Comparison of ENCODE assay signal across 22 cellular contexts in the genomic region with DNA sequence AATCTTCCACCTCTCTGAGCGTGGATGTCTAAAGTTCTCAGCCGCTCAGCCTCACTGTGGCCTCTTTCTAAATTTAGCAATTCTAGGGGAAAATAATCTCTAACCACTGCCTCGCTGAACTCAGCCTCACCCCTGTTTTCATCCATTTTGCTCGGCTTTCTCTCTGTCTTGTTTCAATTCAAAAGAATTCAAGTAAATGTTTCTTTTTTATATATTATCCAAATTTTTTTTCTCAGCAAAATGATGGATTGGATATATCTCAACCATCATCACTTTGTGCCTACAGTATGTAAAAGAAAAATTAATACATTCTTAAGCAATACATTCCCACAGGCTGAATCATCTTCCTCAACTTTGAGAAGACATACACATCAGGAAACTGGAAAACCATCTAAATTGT.
A peak's percentile ranks its signal among the peaks of the same experiment; 100 is the strongest.
DNase-seq lines count a peak whose midpoint lies in the region; TF ChIP-seq lines count a peak whose summit lies in the region.
"Had no signal": no experiment of that assay in that cellular context is flagged by ENCODE, and none has a peak within 500 bp of the region (broad histone marks: within the 10 kb centered on the region; RNA-seq: fewer than 3 reads in every experiment).

No MANE protein-coding gene starts in this region.

- H3K4me3 ChIP-seq in brain microvascular endothelial cell (ENCODE audit: low read depth, low read length) (no peak overlapping the region), foreskin fibroblast (ENCODE audit: low read depth in 1 of 2, low read length in 2 of 2) (no peak overlapping the region)
- H3K4me3 ChIP-seq: dorsolateral prefrontal cortex, suprapubic skin had no signal

- H3K36me3 ChIP-seq in brain microvascular endothelial cell (replicated peaks): no peaks in the 10 kb centered on the region
- H3K36me3 ChIP-seq: suprapubic skin had no signal

- TF ChIP-seq CTCF in brain microvascular endothelial cell (IDR thresholded peaks at IDR 0.05; ENCODE audit: low read depth, low read length, missing control alignments): no peak
- TF ChIP-seq CTCF in foreskin fibroblast (IDR thresholded peaks at IDR 0.05; ENCODE audit: low read depth, low read length): no peak
- TF ChIP-seq CTCF in RWPE1 (conservative IDR thresholded peaks at IDR 0.05; ENCODE audit: low read depth): no peak
- no peak for TF ChIP-seq CTCF in GM10266 (IDR thresholded peaks at IDR 0.05; ENCODE audit: control insufficient read depth, insufficient read depth, low read depth, missing control alignments)

- H3K27ac ChIP-seq in brain microvascular endothelial cell: peak overlapping the region; percentile 80
- H3K27ac ChIP-seq in RWPE1: no peak overlapping the region
- H3K27ac ChIP-seq: dorsolateral prefrontal cortex, epithelial cell of prostate, suprapubic skin had no signal

- DNase-seq in AG20443 (ENCODE audit: low spot score) (peak; percentile 16), NCI-H226 (peak; percentile 78), brain microvascular endothelial cell (peak; percentile 58), foreskin fibroblast (peak; percentile 35 to 67), RWPE1 (ENCODE audit: low spot score) (no peak), NCI-H1048 (lab: John Stamatoyannopoulos, UW) (no peak), GM10266 (ENCODE audit: extremely low spot score) (no peak), KG1 (lab: John Stamatoyannopoulos, UW) (no peak)
- DNase-seq: ACHN; activated CD4-positive, alpha-beta T cell treated with anti-CD3 and anti-CD28 coated beads for 36 hours; activated naive CD8-positive, alpha-beta T cell treated with anti-CD3 and anti-CD28 coated beads, Interleukin-2, amount 50 U/mL, for 24 hours; caudate nucleus; CD4-positive, CD25-positive, alpha-beta regulatory T cell; DMS153; dorsolateral prefrontal cortex; H7; left colon; NCI-H2107; NCI-H524; posterior cingulate gyrus had no signal

- CTCF ChIA-PET in RWPE1 (lab: Yijun Ruan, JAX): no interaction called here

- POLR2A ChIA-PET in RWPE1 (lab: Yijun Ruan, JAX; ENCODE audit: low non-redundant PET): no interaction called here

- in situ Hi-C loops in brain microvascular endothelial cell (cut with HindIII; ENCODE audit: low pct_ligation_motif_present, low sequenced_read_pairs): no loop called here

- H3K27me3 ChIP-seq in brain microvascular endothelial cell (replicated peaks): no peaks in the 10 kb centered on the region
- H3K27me3 ChIP-seq: suprapubic skin had no signal

Comparison
In these comparisons a context has a peak if more than half of its experiments do, and no peak if none do; other contexts are left out.
1. DNase-seq: peak in AG20443 (single experiment), NCI-H226 (single experiment), brain microvascular endothelial cell (single experiment) and foreskin fibroblast (2 of 2); none in RWPE1 (single experiment), NCI-H1048 (single experiment), GM10266 (single experiment) and KG1 (single experiment).